Comparison of ENCODE assay signal across 14 cellular contexts in genomic region chr22:20086101-20086599, GRCh38.
"Had no signal": no experiment of that assay in that cellular context is flagged by ENCODE, and none has a peak within 500 bp of the region (broad histone marks: within the 10 kb centered on the region; RNA-seq: fewer than 3 reads in every experiment).

No MANE protein-coding gene starts in this region.

- H3K27ac ChIP-seq: colonic mucosa, neutrophil, stomach, testis had no signal

- H3K27me3 ChIP-seq: cardiac muscle cell, colonic mucosa, neutrophil, stomach, testis had no signal

- H3K27ac Mint-ChIP-seq: T-helper 2 cell treated with Interferon-gamma antibody and Interleukin-4, amounts not matched to agents 5 μg/mL and 100 μg/mL, for 36 hours had no signal

- DNase-seq: activated CD4-positive, alpha-beta T cell treated with anti-CD3 and anti-CD28 coated beads, Interleukin-2, amount 50 U/mL, for 1 hour; activated naive CD4-positive, alpha-beta T cell treated with anti-CD3 and anti-CD28 coated beads, Interleukin-2, amount 50 U/mL, for 16 hours; activated T-cell treated with anti-CD3 and anti-CD28 coated beads for 4 hours; colonic mucosa; foreskin fibroblast; hippocampal formation; stimulated activated CD4-positive, alpha-beta T cell treated with anti-CD3 and anti-CD28 coated beads, Interleukin-4, amount 100 ng/mL, for 4 hours; stimulated activated CD8-positive, alpha-beta memory T cell treated with anti-CD3 and anti-CD28 coated beads, Interleukin-4, amount 100 ng/mL, for 48 hours; stomach; SW 1271; testis had no signal

- H3K4me3 Mint-ChIP-seq: T-helper 2 cell treated with Interferon-gamma antibody and Interleukin-4, amounts not matched to agents 5 μg/mL and 100 μg/mL, for 36 hours had no signal

- H3K4me3 ChIP-seq: cardiac muscle cell, colonic mucosa, stomach, testis had no signal

- H3K9me3 ChIP-seq: colonic mucosa, neutrophil, stomach, testis had no signal

- H3K9me3 Mint-ChIP-seq: T-helper 2 cell treated with Interferon-gamma antibody and Interleukin-4, amounts not matched to agents 5 μg/mL and 100 μg/mL, for 36 hours had no signal
